Comparison of ENCODE assay signal across 21 cellular contexts in genomic region chr12:45601888-45602287, GRCh38.
DNase-seq lines count a peak whose midpoint lies in the region; ATAC-seq and TF ChIP-seq lines count a peak whose summit lies in the region.
"Had no signal": no experiment of that assay in that cellular context is flagged by ENCODE, and none has a peak within 500 bp of the region (broad histone marks: within the 10 kb centered on the region; RNA-seq: fewer than 3 reads in every experiment).

No MANE protein-coding gene starts in this region.

- peaks cover 6% of the 10 kb centered on the region for H3K27me3 Mint-ChIP-seq in nephron progenitor cell (ENCODE audit: low read depth, poor library complexity)

- no peak for TF ChIP-seq CTCF in nephron progenitor cell (IDR thresholded peaks at IDR 0.05)

- peaks cover 29% of the 10 kb centered on the region for H3K9me3 Mint-ChIP-seq in nephron progenitor cell

- ATAC-seq in SK-N-SH treated with all-trans-retinoic acid at 6 μM for 48 hours (no peak), GM18519 (IDR thresholded peaks at IDR 0.05; ENCODE audit: low FRiP score, unreplicated experiment) (no peak), HG02588 (IDR thresholded peaks at IDR 0.05; ENCODE audit: unreplicated experiment) (no peak)
- ATAC-seq: GM12878, GM23338, HepG2, Right ventricle myocardium inferior had no signal

- peaks cover 20% of the 10 kb centered on the region for H3K36me3 Mint-ChIP-seq in nephron progenitor cell (ENCODE audit: low read depth)
- H3K36me3 Mint-ChIP-seq: CD4-positive, CD25-positive, alpha-beta regulatory T cell had no signal

- no peak overlapping the region for H3K4me3 Mint-ChIP-seq in nephron progenitor cell
- H3K4me3 Mint-ChIP-seq: CD4-positive, CD25-positive, alpha-beta regulatory T cell; GM23338 had no signal

- peak overlapping the region; percentile 16 for H3K27ac Mint-ChIP-seq in nephron progenitor cell
- H3K27ac Mint-ChIP-seq: CD4-positive, CD25-positive, alpha-beta regulatory T cell; GM23338 had no signal

- DNase-seq in Ammon's horn (ENCODE audit: low spot score) (peak; percentile 65), foreskin melanocyte (peak; percentile 76), nephron progenitor cell (no peak), H4 (ENCODE audit: low spot score) (no peak), OCI-M1 (lab: John Stamatoyannopoulos, UW) (no peak)
- DNase-seq: BE2C; CD4-positive, CD25-positive, alpha-beta regulatory T cell; DMS153; KBM-7; NCI-H1105 treated with DMSO at 0.1 percent for 48 hours; NCI-H1694; NCI-H2081 treated with DMSO at 0.1 percent for 48 hours; NCI-H446 treated with DMSO at 0.1 percent for 48 hours; NCI-H69 had no signal

- H3K4me1 Mint-ChIP-seq in nephron progenitor cell, result peaks cover 13% of the 10 kb centered on the region
- H3K4me1 Mint-ChIP-seq: CD4-positive, CD25-positive, alpha-beta regulatory T cell; GM23338 had no signal

TF ChIP-seq in SK-N-SH treated with all-trans-retinoic acid at 6 μM for 48 hours, 23 proteins besides CTCF, POLR2A, EP300 and RAD21:
- TF ChIP-seq POU6F1 (CRISPR knock-in tag; IDR thresholded peaks at IDR 0.05; ENCODE audit: borderline replicate concordance, low read depth) (no peak), TCF4 (CRISPR knock-in tag; IDR thresholded peaks at IDR 0.05; ENCODE audit: borderline replicate concordance) (peak; percentile 90), TSHZ2 (CRISPR knock-in tag; IDR thresholded peaks at IDR 0.05) (peak; percentile 33; the same call in 1 of the 2 replicates)
TF ChIP-seq in SK-N-SH treated with all-trans-retinoic acid at 6 μM for 48 hours: peak in this region for 2.

Comparison
In these comparisons a context has a peak if more than half of its experiments do, and no peak if none do; other contexts are left out.
1. DNase-seq: peak in Ammon's horn (single experiment) and foreskin melanocyte (single experiment); none in nephron progenitor cell (single experiment), H4 (single experiment) and OCI-M1 (single experiment).